13 cellular contexts compared by ENCODE assay signal in genomic region chr3:152198655-152199054, GRCh38.
DNase-seq lines count a peak whose midpoint lies in the region; ATAC-seq and TF ChIP-seq lines count a peak whose summit lies in the region.
"Had no signal": no experiment of that assay in that cellular context is flagged by ENCODE, and none has a peak within 500 bp of the region (broad histone marks: within the 10 kb centered on the region; RNA-seq: fewer than 3 reads in every experiment).

No MANE protein-coding gene starts in this region.

- H3K4me3 ChIP-seq in SU-DHL-6 (ENCODE audit: insufficient read depth, low read length, poor library complexity, severe bottlenecking) (peak overlapping the region; percentile 49), stomach smooth muscle (ENCODE audit: low read length in 2 of 2) (no peak overlapping the region)
- H3K4me3 ChIP-seq: ovary had no signal

- peaks cover 5% of the 10 kb centered on the region; the same call in 1 of the 2 replicates for H3K79me2 ChIP-seq in SU-DHL-6 (ENCODE audit: insufficient read depth, low read length)

- intact Hi-C loops in activated CD4-positive, alpha-beta T cell treated with anti-CD3 and anti-CD28 coated beads, Interleukin-2, amount 10 ng/mL, durations not matched to agents 24 days and 14 days (cut with micrococcal nuclease): loop anchor here (1.0 to 5.0 kb wide), 4 partner anchors 45 to 994 kb away; partner anchors contain the start of gene MBNL1

- H3K9ac ChIP-seq in SU-DHL-6 (ENCODE audit: low read length) (peak overlapping the region; percentile 61), stomach smooth muscle (ENCODE audit: low read length in 2 of 2) (no peak overlapping the region)

- H3K9me3 ChIP-seq in SU-DHL-6 (ENCODE audit: insufficient read depth, low read length) (no peaks in the 10 kb centered on the region), stomach smooth muscle (ENCODE audit: control insufficient read depth in 2 of 2, low read length in 2 of 2) (no peaks in the 10 kb centered on the region)
- H3K9me3 ChIP-seq: ovary had no signal

- no peaks in the 10 kb centered on the region for H3K36me3 Mint-ChIP-seq in activated CD4-positive, alpha-beta T cell treated with anti-CD3 and anti-CD28 coated beads, Interleukin-2, amount 10 ng/mL, durations not matched to agents 24 days and 14 days (ENCODE audit: low read depth)
- H3K36me3 Mint-ChIP-seq in immature natural killer cell: peaks cover 0 to 6% (median 0%) of the 10 kb centered on the region in 3 donors

- DNase-seq in activated CD4-positive, alpha-beta T cell treated with anti-CD3 and anti-CD28 coated beads, Interleukin-2, amount 10 ng/mL, durations not matched to agents 24 days and 14 days: peak; percentile 67
- no peak for DNase-seq in activated CD4-positive, alpha-beta T cell treated with anti-CD3 and anti-CD28 coated beads for 1 hour
- DNase-seq in immature natural killer cell: no peak
- DNase-seq in UCSD-AML1 (lab: John Stamatoyannopoulos, UW; ENCODE audit: unreplicated experiment): no peak
- no peak for DNase-seq in 8988T
- DNase-seq: activated CD4-positive, CD25-positive, alpha-beta regulatory T cell; H9; NCI-H1694 treated with DMSO at 0.1 percent for 48 hours; ovary had no signal

- H3K36me3 ChIP-seq in SU-DHL-6 (ENCODE audit: low read length) (no peaks in the 10 kb centered on the region), stomach smooth muscle (ENCODE audit: control insufficient read depth in 2 of 2, insufficient read depth in 2 of 2, low read length in 2 of 2) (no peaks in the 10 kb centered on the region)
- H3K36me3 ChIP-seq: ovary had no signal

- peaks cover 60% of the 10 kb centered on the region for H3F3A ChIP-seq in SU-DHL-6 (ENCODE audit: insufficient read depth)

- no peaks in the 10 kb centered on the region for H3K27me3 ChIP-seq in SU-DHL-6 (ENCODE audit: low read length)
- no peaks in the 10 kb centered on the region for H3K27me3 ChIP-seq in stomach smooth muscle (ENCODE audit: control insufficient read depth in 1 of 2, insufficient read depth in 2 of 2, low read length in 2 of 2)
- H3K27me3 ChIP-seq: ovary had no signal

- peak overlapping the region; percentile 72 for H3K4me3 Mint-ChIP-seq in activated CD4-positive, alpha-beta T cell treated with anti-CD3 and anti-CD28 coated beads, Interleukin-2, amount 10 ng/mL, durations not matched to agents 24 days and 14 days
- peak overlapping the region; percentile 67 to 96 (median 82) for H3K4me3 Mint-ChIP-seq in immature natural killer cell
- H3K4me3 Mint-ChIP-seq: H9 had no signal

- H3K9me2 ChIP-seq in SU-DHL-6 (replicated peaks; ENCODE audit: insufficient read depth, low read length): no peaks in the 10 kb centered on the region

- H3K27me3 Mint-ChIP-seq in activated CD4-positive, alpha-beta T cell treated with anti-CD3 and anti-CD28 coated beads, Interleukin-2, amount 10 ng/mL, durations not matched to agents 24 days and 14 days: no peaks in the 10 kb centered on the region
- H3K27me3 Mint-ChIP-seq in immature natural killer cell (ENCODE audit: low read depth in 3 of 3): peaks cover 5 to 12% (median 5%) of the 10 kb centered on the region in 3 donors

- peak overlapping the region; percentile 99 for H3K4me2 ChIP-seq in SU-DHL-6 (ENCODE audit: low read depth, low read length, poor library complexity, severe bottlenecking)

- no peak for ATAC-seq in GM21526 (IDR thresholded peaks at IDR 0.05; ENCODE audit: low FRiP score, unreplicated experiment)
- ATAC-seq: Panc1 had no signal

- TF ChIP-seq CTCF in SU-DHL-6 (IDR thresholded peaks at IDR 0.05; ENCODE audit: insufficient read depth, low read length, poor library complexity, severe bottlenecking): no peak

- peaks cover 13% of the 10 kb centered on the region for H3K4me1 ChIP-seq in stomach smooth muscle (ENCODE audit: control insufficient read depth, insufficient read depth, low read length)

- H3K4me1 Mint-ChIP-seq in activated CD4-positive, alpha-beta T cell treated with anti-CD3 and anti-CD28 coated beads, Interleukin-2, amount 10 ng/mL, durations not matched to agents 24 days and 14 days: peaks cover 65% of the 10 kb centered on the region
- H3K4me1 Mint-ChIP-seq in immature natural killer cell: peaks cover 85 to 98% of the 10 kb centered on the region in 2 donors

- no peaks in the 10 kb centered on the region for H3K9me3 Mint-ChIP-seq in activated CD4-positive, alpha-beta T cell treated with anti-CD3 and anti-CD28 coated beads, Interleukin-2, amount 10 ng/mL, durations not matched to agents 24 days and 14 days
- H3K9me3 Mint-ChIP-seq in immature natural killer cell: no peaks in the 10 kb centered on the region
- H3K9me3 Mint-ChIP-seq: H9 had no signal

- peak overlapping the region; percentile 97 for H3K27ac Mint-ChIP-seq in activated CD4-positive, alpha-beta T cell treated with anti-CD3 and anti-CD28 coated beads, Interleukin-2, amount 10 ng/mL, durations not matched to agents 24 days and 14 days
- H3K27ac Mint-ChIP-seq in immature natural killer cell: peak overlapping the region; percentile 92 to 98 (median 94)
- H3K27ac Mint-ChIP-seq: H9 had no signal

- peak overlapping the region; percentile 96 for H3K27ac ChIP-seq in SU-DHL-6 (ENCODE audit: low read depth, low read length)
- H3K27ac ChIP-seq in stomach smooth muscle (ENCODE audit: low read length): peak overlapping the region; percentile 70

- no peaks in the 10 kb centered on the region for H4K20me1 ChIP-seq in SU-DHL-6 (ENCODE audit: low read depth, low read length)

- peak overlapping the region; percentile 82 for H2AFZ ChIP-seq in SU-DHL-6 (ENCODE audit: low read depth, low read length, severe bottlenecking)
